ENCODE assay signal across 17 cellular contexts in the genomic region with DNA sequence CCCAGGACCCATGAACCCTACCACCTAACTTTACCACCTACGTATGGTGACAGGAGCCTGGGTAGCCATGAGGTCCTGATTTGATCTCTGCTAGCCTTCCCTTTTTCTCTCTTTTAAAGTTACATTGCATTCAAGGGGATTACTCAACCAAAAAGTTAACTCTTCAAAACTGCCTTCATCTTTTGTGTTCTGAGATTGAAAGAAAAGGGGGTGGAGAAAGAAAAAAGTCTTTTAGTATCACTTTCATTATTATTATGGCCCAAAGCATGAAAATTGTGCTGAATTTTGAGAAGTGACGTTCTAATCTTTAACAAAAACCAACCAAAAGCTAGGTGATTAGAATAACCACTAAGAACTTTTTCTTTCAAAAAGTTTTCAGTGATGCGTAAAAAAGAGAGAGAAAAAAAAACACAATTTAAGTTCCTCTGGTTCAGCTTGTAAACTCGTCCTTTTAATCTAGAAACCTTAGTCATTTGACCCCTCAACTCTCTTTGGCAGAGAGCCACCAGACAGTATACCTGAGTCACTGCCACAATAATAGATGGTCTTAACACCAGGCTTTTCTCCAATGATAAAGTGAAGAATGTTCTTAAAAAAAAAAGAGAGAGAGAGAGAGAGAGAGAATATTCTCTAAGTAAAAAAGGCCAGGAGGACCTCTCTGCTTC.
DNase-seq lines count a peak whose midpoint lies in the region; ATAC-seq and TF ChIP-seq lines count a peak whose summit lies in the region.
"Had no signal": no experiment of that assay in that cellular context is flagged by ENCODE, and none has a peak within 500 bp of the region (broad histone marks: within the 10 kb centered on the region; RNA-seq: fewer than 3 reads in every experiment).

No MANE protein-coding gene starts in this region.

- ATAC-seq in GM19351 (IDR thresholded peaks at IDR 0.05; ENCODE audit: unreplicated experiment) (peak; percentile 62), HG03565 (IDR thresholded peaks at IDR 0.05; ENCODE audit: unreplicated experiment) (peak; percentile 56), GM18505 (IDR thresholded peaks at IDR 0.05; ENCODE audit: unreplicated experiment) (no peak)
- ATAC-seq: gastroesophageal sphincter, left colon had no signal

- TF ChIP-seq POLR2A in GM18505 (IDR thresholded peaks at IDR 0.05; ENCODE audit: borderline replicate concordance, extremely low read depth, insufficient read depth, insufficient read length): no peak

- peak; percentile 70 for DNase-seq in astrocyte of the hippocampus (ENCODE audit: low read depth, low spot score)
- peak; percentile 26 for DNase-seq in myocyte (ENCODE audit: low read depth)
- no peak for DNase-seq in dedifferentiated amniotic fluid mesenchymal stem cell (ENCODE audit: extremely low spot score)
- DNase-seq in NCI-H1417 treated with DMSO at 0.1 percent for 48 hours (lab: John Stamatoyannopoulos, UW): no peak
- no peak for DNase-seq in NCI-H2081 treated with DMSO at 0.1 percent for 48 hours (lab: John Stamatoyannopoulos, UW)
- DNase-seq: activated CD4-positive, alpha-beta T cell treated with anti-CD3 and anti-CD28 coated beads, Interleukin-2, amount 10 ng/mL, durations not matched to agents 24 days and 14 days; activated gamma-delta T cell treated with Interleukin-2 at 50 U/mL for 16 hours; CD4-positive, CD25-positive, alpha-beta regulatory T cell; HFFc6; left colon; NCI-H1092; occipital lobe; SW 1271 had no signal

Comparison
In these comparisons a context has a peak if more than half of its experiments do, and no peak if none do; other contexts are left out.
1. DNase-seq: peak in astrocyte of the hippocampus (single experiment) and myocyte (single experiment); none in dedifferentiated amniotic fluid mesenchymal stem cell (single experiment), NCI-H1417 treated with DMSO at 0.1 percent for 48 hours (single experiment) and NCI-H2081 treated with DMSO at 0.1 percent for 48 hours (single experiment).